Comparison of ENCODE assay signal across 22 cellular contexts in the genomic region with DNA sequence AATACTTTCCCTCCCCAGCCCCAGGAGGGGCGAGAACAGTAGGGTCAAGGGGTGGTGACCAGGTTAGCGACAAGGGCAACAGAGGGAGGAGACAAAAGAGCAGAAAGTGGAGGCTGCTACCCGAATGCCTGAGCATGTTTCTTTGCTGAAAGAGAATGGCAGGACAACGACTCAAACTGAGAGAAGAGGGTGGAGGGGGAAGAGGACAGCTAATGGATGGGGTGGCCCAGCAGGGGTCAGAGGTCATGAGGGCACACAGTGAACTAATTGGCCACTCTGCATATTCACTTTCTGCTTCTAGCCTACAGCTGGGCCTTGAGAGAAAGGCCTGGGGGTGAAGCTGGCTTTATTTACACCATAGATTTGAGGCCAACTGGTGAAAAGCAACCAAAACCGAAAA.
"Had no signal": no experiment of that assay in that cellular context is flagged by ENCODE, and none has a peak within 500 bp of the region (broad histone marks: within the 10 kb centered on the region; RNA-seq: fewer than 3 reads in every experiment).

No MANE protein-coding gene starts in this region.

- H3K9me3 ChIP-seq: gastroesophageal sphincter, testis, transverse colon had no signal

- H3K4me1 Mint-ChIP-seq: activated CD4-positive, alpha-beta T cell treated with anti-CD3 and anti-CD28 coated beads for 36 hours; activated naive CD4-positive, alpha-beta T cell treated with anti-CD3 and anti-CD28 coated beads, Interleukin-2, amount 50 U/mL, for 24 hours had no signal

- H3K9me3 Mint-ChIP-seq: activated naive CD4-positive, alpha-beta T cell treated with anti-CD3 and anti-CD28 coated beads, Interleukin-2, amount 50 U/mL, for 24 hours; activated T-helper 2 cell treated with anti-CD3 and anti-CD28 coated beads, Interferon-gamma antibody, Interleukin-2, Interleukin-4, amounts not matched to agents 10 μg/mL and 5 μg/mL and 100 μg/mL, durations not matched to agents 14 hours and 24 hours and 36 hours; effector memory CD8-positive, alpha-beta T cell; naive thymus-derived CD4-positive, alpha-beta T cell; T-helper 2 cell treated with Interferon-gamma antibody and Interleukin-4, amounts not matched to agents 5 μg/mL and 100 μg/mL, for 36 hours had no signal

- H3K27me3 ChIP-seq: testis, transverse colon had no signal

- H3K4me1 ChIP-seq: gastroesophageal sphincter, testis had no signal

- H3K27ac ChIP-seq: coronary artery, gastroesophageal sphincter, testis had no signal

- H3K27ac Mint-ChIP-seq: activated CD4-positive, alpha-beta T cell treated with anti-CD3 and anti-CD28 coated beads for 36 hours; activated CD8-positive, alpha-beta memory T cell treated with anti-CD3 and anti-CD28 coated beads, Interleukin-2, amount 10 ng/mL, durations not matched to agents 7 days and 5 days; activated CD8-positive, alpha-beta T cell treated with anti-CD3 and anti-CD28 coated beads, Interleukin-2, amount 10 ng/mL, durations not matched to agents 7 days and 5 days; activated naive CD4-positive, alpha-beta T cell treated with anti-CD3 and anti-CD28 coated beads, Interleukin-2, amount 50 U/mL, for 24 hours; activated T-helper 2 cell treated with anti-CD3 and anti-CD28 coated beads, Interferon-gamma antibody, Interleukin-2, Interleukin-4, amounts not matched to agents 10 μg/mL and 5 μg/mL and 100 μg/mL, durations not matched to agents 14 hours and 24 hours and 36 hours; effector memory CD8-positive, alpha-beta T cell; naive thymus-derived CD4-positive, alpha-beta T cell; T-helper 2 cell treated with Interferon-gamma antibody and Interleukin-4, amounts not matched to agents 5 μg/mL and 100 μg/mL, for 36 hours had no signal

- ATAC-seq: activated CD4-positive, alpha-beta T cell treated with anti-CD3 and anti-CD28 coated beads for 36 hours; activated CD8-positive, alpha-beta memory T cell treated with anti-CD3 and anti-CD28 coated beads, Interleukin-2, amount 10 ng/mL, durations not matched to agents 7 days and 5 days; activated CD8-positive, alpha-beta T cell treated with anti-CD3 and anti-CD28 coated beads, Interleukin-2, amount 10 ng/mL, durations not matched to agents 7 days and 5 days; effector memory CD8-positive, alpha-beta T cell; gastroesophageal sphincter; naive thymus-derived CD4-positive, alpha-beta T cell; right cardiac atrium; stimulated activated naive CD8-positive, alpha-beta T cell treated with anti-CD3 and anti-CD28 coated beads, Interleukin-15, Interleukin-2, amounts not matched to agents 100 U/mL and 50 U/mL, for 24 hours had no signal

- H3K36me3 Mint-ChIP-seq: activated CD8-positive, alpha-beta memory T cell treated with anti-CD3 and anti-CD28 coated beads, Interleukin-2, amount 10 ng/mL, durations not matched to agents 7 days and 5 days; activated naive CD4-positive, alpha-beta T cell treated with anti-CD3 and anti-CD28 coated beads, Interleukin-2, amount 50 U/mL, for 24 hours; naive thymus-derived CD4-positive, alpha-beta T cell had no signal

- DNase-seq: activated CD4-positive, alpha-beta T cell treated with anti-CD3 and anti-CD28 coated beads for 36 hours; activated CD4-positive, CD25-positive, alpha-beta regulatory T cell; activated CD8-positive, alpha-beta memory T cell treated with anti-CD3 and anti-CD28 coated beads, Interleukin-2, amount 10 ng/mL, durations not matched to agents 7 days and 5 days; activated CD8-positive, alpha-beta T cell treated with anti-CD3 and anti-CD28 coated beads, Interleukin-2, amount 10 ng/mL, durations not matched to agents 7 days and 5 days; activated T-cell treated with anti-CD3 and anti-CD28 coated beads, Interleukin-2, amount 50 U/mL, for 48 hours; cerebellar nuclear complex; effector memory CD8-positive, alpha-beta T cell; kidney; midbrain; naive thymus-derived CD4-positive, alpha-beta T cell; posterior cingulate gyrus; right cardiac atrium; stimulated activated CD4-positive, alpha-beta T cell treated with anti-CD3 and anti-CD28 coated beads, Interleukin-4, amount 100 ng/mL, for 1 hour; stimulated activated naive CD8-positive, alpha-beta T cell treated with anti-CD3 and anti-CD28 coated beads, Interleukin-15, Interleukin-2, amounts not matched to agents 100 U/mL and 50 U/mL, for 24 hours; T-helper 1 cell; testis; transverse colon had no signal

- H3K27me3 Mint-ChIP-seq: activated naive CD4-positive, alpha-beta T cell treated with anti-CD3 and anti-CD28 coated beads, Interleukin-2, amount 50 U/mL, for 24 hours had no signal

- H3K4me3 Mint-ChIP-seq: activated CD4-positive, alpha-beta T cell treated with anti-CD3 and anti-CD28 coated beads for 36 hours; activated CD8-positive, alpha-beta memory T cell treated with anti-CD3 and anti-CD28 coated beads, Interleukin-2, amount 10 ng/mL, durations not matched to agents 7 days and 5 days; activated CD8-positive, alpha-beta T cell treated with anti-CD3 and anti-CD28 coated beads, Interleukin-2, amount 10 ng/mL, durations not matched to agents 7 days and 5 days; activated naive CD4-positive, alpha-beta T cell treated with anti-CD3 and anti-CD28 coated beads, Interleukin-2, amount 50 U/mL, for 24 hours; effector memory CD8-positive, alpha-beta T cell; naive thymus-derived CD4-positive, alpha-beta T cell; T-helper 2 cell treated with Interferon-gamma antibody and Interleukin-4, amounts not matched to agents 5 μg/mL and 100 μg/mL, for 36 hours had no signal

- H3K4me3 ChIP-seq: coronary artery, gastroesophageal sphincter, testis, transverse colon had no signal

- H3K36me3 ChIP-seq: gastroesophageal sphincter, transverse colon had no signal
